Comparison of ENCODE assay signal across 22 cellular contexts in the genomic region with DNA sequence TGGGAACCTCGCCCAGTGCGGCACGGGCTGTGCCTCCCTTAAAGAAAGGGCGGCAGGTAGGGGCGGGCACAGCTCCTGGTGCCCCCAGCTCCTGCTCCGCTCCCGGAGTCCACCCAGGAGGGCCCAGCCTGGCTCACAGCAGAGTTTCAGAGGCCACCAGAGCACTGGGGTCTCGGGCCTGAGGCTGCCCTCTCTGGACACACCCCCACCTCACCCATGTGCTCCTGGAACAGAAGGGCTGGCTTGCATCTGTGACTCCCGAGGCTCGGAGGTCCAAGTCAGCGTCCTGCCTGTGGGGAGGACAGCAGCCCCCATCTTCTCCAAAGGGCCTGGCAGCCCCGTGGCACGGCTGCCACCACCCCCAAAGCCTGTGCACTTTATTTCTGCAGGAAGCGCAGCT.
"Had no signal": no experiment of that assay in that cellular context is flagged by ENCODE, and none has a peak within 500 bp of the region (broad histone marks: within the 10 kb centered on the region; RNA-seq: fewer than 3 reads in every experiment).

No MANE protein-coding gene starts in this region.

- H3K9me3 Mint-ChIP-seq: activated naive CD4-positive, alpha-beta T cell treated with anti-CD3 and anti-CD28 coated beads, Interleukin-2, amount 10 ng/mL, durations not matched to agents 7 days and 5 days; activated naive CD8-positive, alpha-beta T cell treated with anti-CD3 and anti-CD28 coated beads for 36 hours; activated T-cell treated with anti-CD3 and anti-CD28 coated beads, Interleukin-2, amount 50 U/mL, for 72 hours; activated T-helper 2 cell treated with anti-CD3 and anti-CD28 coated beads, Interferon-gamma antibody, Interleukin-2, Interleukin-4, amounts not matched to agents 10 μg/mL and 5 μg/mL and 100 μg/mL, durations not matched to agents 14 hours and 24 hours and 36 hours had no signal

- H3K4me1 Mint-ChIP-seq: activated naive CD4-positive, alpha-beta T cell treated with anti-CD3 and anti-CD28 coated beads, Interleukin-2, amount 10 ng/mL, durations not matched to agents 7 days and 5 days; activated naive CD8-positive, alpha-beta T cell treated with anti-CD3 and anti-CD28 coated beads for 36 hours had no signal

- DNase-seq: activated CD4-positive, alpha-beta T cell treated with anti-CD3 and anti-CD28 coated beads for 4 hours; activated CD8-positive, alpha-beta memory T cell treated with anti-CD3 and anti-CD28 coated beads, Interleukin-2, amount 50 U/mL, for 4 hours; activated CD8-positive, alpha-beta T cell treated with anti-CD3 and anti-CD28 coated beads for 36 hours; activated gamma-delta T cell treated with Interleukin-2 at 50 U/mL for 16 hours; activated naive CD4-positive, alpha-beta T cell treated with anti-CD3 and anti-CD28 coated beads, Interleukin-2, amount 10 ng/mL, durations not matched to agents 7 days and 5 days; activated naive CD8-positive, alpha-beta T cell treated with anti-CD3 and anti-CD28 coated beads for 36 hours; activated T-cell treated with anti-CD3 and anti-CD28 coated beads, Interleukin-2, amount 50 U/mL, for 72 hours; Karpas-422; MM.1S; NCI-H1105; NCI-H1436; NCI-H1694 treated with DMSO at 0.1 percent for 48 hours; NCI-H2029 treated with DMSO at 0.1 percent for 48 hours; NCI-H345; NCI-H510A; NCI-H526 treated with DMSO at 0.1 percent for 48 hours; NCI-H82; SIG-M5; T-helper 1 cell; WERI-Rb-1 had no signal

- H3K27me3 Mint-ChIP-seq: activated naive CD8-positive, alpha-beta T cell treated with anti-CD3 and anti-CD28 coated beads for 36 hours had no signal

- H3K27ac ChIP-seq: WERI-Rb-1 had no signal

- H3K27ac Mint-ChIP-seq: activated CD8-positive, alpha-beta T cell treated with anti-CD3 and anti-CD28 coated beads for 36 hours; activated naive CD4-positive, alpha-beta T cell treated with anti-CD3 and anti-CD28 coated beads, Interleukin-2, amount 10 ng/mL, durations not matched to agents 7 days and 5 days; activated naive CD8-positive, alpha-beta T cell treated with anti-CD3 and anti-CD28 coated beads for 36 hours; activated T-cell treated with anti-CD3 and anti-CD28 coated beads, Interleukin-2, amount 50 U/mL, for 72 hours; activated T-helper 2 cell treated with anti-CD3 and anti-CD28 coated beads, Interferon-gamma antibody, Interleukin-2, Interleukin-4, amounts not matched to agents 10 μg/mL and 5 μg/mL and 100 μg/mL, durations not matched to agents 14 hours and 24 hours and 36 hours had no signal

- ATAC-seq: activated CD8-positive, alpha-beta T cell treated with anti-CD3 and anti-CD28 coated beads for 36 hours; activated T-cell treated with anti-CD3 and anti-CD28 coated beads, Interleukin-2, amount 50 U/mL, for 72 hours; K562 had no signal

- H3K36me3 Mint-ChIP-seq: activated naive CD4-positive, alpha-beta T cell treated with anti-CD3 and anti-CD28 coated beads, Interleukin-2, amount 10 ng/mL, durations not matched to agents 7 days and 5 days; activated naive CD8-positive, alpha-beta T cell treated with anti-CD3 and anti-CD28 coated beads for 36 hours had no signal

- H3K36me3 ChIP-seq: WERI-Rb-1 had no signal

- H3K4me3 ChIP-seq: K562 had no signal

- H3K4me3 Mint-ChIP-seq: activated CD8-positive, alpha-beta T cell treated with anti-CD3 and anti-CD28 coated beads for 36 hours; activated naive CD4-positive, alpha-beta T cell treated with anti-CD3 and anti-CD28 coated beads, Interleukin-2, amount 10 ng/mL, durations not matched to agents 7 days and 5 days; activated naive CD8-positive, alpha-beta T cell treated with anti-CD3 and anti-CD28 coated beads for 36 hours; activated T-cell treated with anti-CD3 and anti-CD28 coated beads, Interleukin-2, amount 50 U/mL, for 72 hours had no signal
